In the genomic region with DNA sequence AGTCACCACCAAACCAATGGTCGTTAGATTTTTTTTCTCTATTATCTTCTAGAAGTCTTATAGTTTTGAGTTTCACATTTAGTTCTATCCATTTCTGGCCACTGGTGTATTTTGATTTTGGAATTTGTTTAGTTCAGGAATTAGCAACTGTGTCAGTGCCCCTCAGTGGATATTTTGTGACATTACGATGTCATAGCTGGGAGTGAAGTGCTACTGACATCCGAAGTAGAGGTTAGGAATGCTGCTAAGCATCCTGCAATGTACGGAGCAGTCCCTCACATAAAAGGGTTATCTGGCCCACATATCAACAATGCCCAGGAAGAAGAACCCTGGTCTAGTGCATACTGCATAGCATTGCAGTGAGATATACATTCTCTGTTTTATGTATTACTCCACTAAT, we compare ENCODE assay signal across 9 cellular contexts.
A peak's percentile ranks its signal among the peaks of the same experiment; 100 is the strongest.
DNase-seq lines count a peak whose midpoint lies in the region; ATAC-seq and TF ChIP-seq lines count a peak whose summit lies in the region.
"Had no signal": no experiment of that assay in that cellular context is flagged by ENCODE, and none has a peak within 500 bp of the region (broad histone marks: within the 10 kb centered on the region; RNA-seq: fewer than 3 reads in every experiment).

No MANE protein-coding gene starts in this region.

- intact Hi-C loops in sciatic nerve (cut with DNase I) = no loop called here

- peak in 2 of 3 experiments; percentile 12 to 62 for DNase-seq in NCI-H1417 (lab: John Stamatoyannopoulos, UW)
- DNase-seq in NCI-H1417 treated with DMSO at 0.1 percent for 48 hours (lab: John Stamatoyannopoulos, UW) = no peak
- DNase-seq in NCI-H1694 treated with DMSO at 0.1 percent for 48 hours (lab: John Stamatoyannopoulos, UW) = peak; percentile 34
- DNase-seq in chondrocyte (ENCODE audit: low spot score) = no peak
- peak; percentile 29 for DNase-seq in pons (ENCODE audit: low spot score)
- DNase-seq in stimulated activated naive CD4-positive, alpha-beta T cell (lab: John Stamatoyannopoulos, UW) = no peak
- no peak for DNase-seq in sciatic nerve (ENCODE audit: low spot score)
- DNase-seq in hepatic stellate cell (ENCODE audit: low spot score) = no peak

- peaks cover 19% of the 10 kb centered on the region for H3K9me3 Mint-ChIP-seq in chondrocyte (ENCODE audit: low read depth)

- H3K27ac Mint-ChIP-seq in chondrocyte (ENCODE audit: unreplicated experiment) = no peak overlapping the region
- H3K27ac Mint-ChIP-seq: activated naive CD4-positive, alpha-beta T cell treated with anti-CD3 and anti-CD28 coated beads, Interleukin-2, amount 50 U/mL, for 24 hours had no signal

- H3K27me3 Mint-ChIP-seq in chondrocyte (ENCODE audit: low read depth) = no peaks in the 10 kb centered on the region
- H3K27me3 Mint-ChIP-seq: activated naive CD4-positive, alpha-beta T cell treated with anti-CD3 and anti-CD28 coated beads, Interleukin-2, amount 50 U/mL, for 24 hours had no signal

- peaks cover 9% of the 10 kb centered on the region for H3K36me3 Mint-ChIP-seq in chondrocyte (ENCODE audit: low read depth)
- H3K36me3 Mint-ChIP-seq: activated naive CD4-positive, alpha-beta T cell treated with anti-CD3 and anti-CD28 coated beads, Interleukin-2, amount 50 U/mL, for 24 hours had no signal

- H3K4me1 Mint-ChIP-seq in chondrocyte (ENCODE audit: low read depth) = peaks cover 5% of the 10 kb centered on the region
- H3K4me1 Mint-ChIP-seq: activated naive CD4-positive, alpha-beta T cell treated with anti-CD3 and anti-CD28 coated beads, Interleukin-2, amount 50 U/mL, for 24 hours had no signal

- TF ChIP-seq CTCF in chondrocyte (IDR thresholded peaks at IDR 0.05) = peak; percentile 79

- H3K4me3 Mint-ChIP-seq in chondrocyte (ENCODE audit: unreplicated experiment) = no peak overlapping the region
- H3K4me3 Mint-ChIP-seq: activated naive CD4-positive, alpha-beta T cell treated with anti-CD3 and anti-CD28 coated beads, Interleukin-2, amount 50 U/mL, for 24 hours had no signal

- no peak for ATAC-seq in sciatic nerve

Comparison
In these comparisons a context has a peak if more than half of its experiments do, and no peak if none do; other contexts are left out.
1. DNase-seq: peak in NCI-H1417 (2 of 3), NCI-H1694 treated with DMSO at 0.1 percent for 48 hours (single experiment) and pons (single experiment); none in NCI-H1417 treated with DMSO at 0.1 percent for 48 hours (single experiment), chondrocyte (single experiment), stimulated activated naive CD4-positive, alpha-beta T cell (0 of 6), sciatic nerve (single experiment) and hepatic stellate cell (single experiment).